8 cellular contexts compared by ENCODE assay signal in the genomic region with DNA sequence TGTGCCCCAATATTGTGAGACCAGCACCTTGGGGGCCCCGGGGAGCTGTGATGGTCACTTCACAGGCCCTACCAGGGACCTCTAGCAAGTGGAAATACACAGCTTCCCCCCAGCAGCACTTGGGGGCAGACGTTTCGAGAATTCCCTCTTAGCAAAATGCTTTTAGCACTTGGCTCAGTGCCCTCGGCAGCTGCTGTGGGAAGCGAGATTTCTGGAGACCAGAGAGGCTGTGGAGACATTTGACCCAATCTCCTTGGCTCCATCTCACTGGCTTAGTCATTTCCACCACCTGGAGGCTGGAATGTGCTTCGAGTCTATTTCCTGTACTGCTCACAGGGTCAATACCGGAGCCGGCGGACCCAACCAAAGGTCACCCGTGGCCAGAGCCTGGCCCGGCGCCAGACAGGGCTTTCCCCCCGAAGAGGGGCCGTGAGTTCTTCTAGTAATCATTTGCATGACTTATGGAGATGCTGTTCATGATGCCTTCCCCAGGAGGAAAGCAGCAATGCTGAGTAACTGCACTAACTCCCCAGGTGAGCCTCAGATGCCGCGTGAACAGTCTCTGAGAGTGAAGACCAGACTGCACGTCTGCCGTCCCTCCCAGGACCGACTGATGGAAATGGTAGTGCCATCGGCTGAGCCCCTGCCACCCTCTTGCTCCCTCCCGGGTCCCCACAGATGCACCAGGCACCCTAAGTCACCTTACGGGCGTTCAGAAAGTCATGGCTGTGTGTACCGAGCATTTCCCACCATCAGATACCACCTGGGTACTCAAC. TPM values are rescaled to one million over a fixed set of nuclear protein-coding genes. Genes with fewer than 3 reads are reported as not detected.
DNase-seq lines count a peak whose midpoint lies in the region; ATAC-seq and TF ChIP-seq lines count a peak whose summit lies in the region.

No MANE protein-coding gene starts in this region.

- H3K4me1 Mint-ChIP-seq in nephron = peaks cover 29% of the 10 kb centered on the region

- no peak overlapping the region for H3K4me3 ChIP-seq in esophagus (ENCODE audit: low read depth in 1 of 2, low read length in 2 of 2)

- peak overlapping the region in 2 of 3 experiments; percentile 14 to 64 for H3K27ac Mint-ChIP-seq in nephron

- no peaks in the 10 kb centered on the region for H3K36me3 Mint-ChIP-seq in nephron (ENCODE audit: low read depth)

- ATAC-seq in HG03439 (IDR thresholded peaks at IDR 0.05; ENCODE audit: unreplicated experiment) (no peak), HG02798 (IDR thresholded peaks at IDR 0.05; ENCODE audit: poor library complexity, unreplicated experiment) (no peak)

- TF ChIP-seq CTCF in nephron (IDR thresholded peaks at IDR 0.05; ENCODE audit: unreplicated experiment in 3 of 3) = no peak

- H3K27me3 ChIP-seq in esophagus (ENCODE audit: control insufficient read depth in 1 of 2, insufficient read depth in 2 of 2, low read length in 2 of 2) = no peaks in the 10 kb centered on the region

- no peaks in the 10 kb centered on the region for H3K9me3 ChIP-seq in esophagus (ENCODE audit: control insufficient read depth in 2 of 2, insufficient read depth in 1 of 2, low read depth in 1 of 2, low read length in 1 of 2)

- H3K27ac ChIP-seq in esophagus (ENCODE audit: low read depth in 2 of 2, low read length in 1 of 2) = peak overlapping the region; percentile 38 to 61

- no peaks in the 10 kb centered on the region for H3K9me3 Mint-ChIP-seq in nephron

- H3K36me3 ChIP-seq in esophagus (ENCODE audit: control insufficient read depth in 2 of 2, insufficient read depth in 2 of 2, low read length in 1 of 2) = no peaks in the 10 kb centered on the region

- peaks cover 13% of the 10 kb centered on the region for H3K27me3 Mint-ChIP-seq in nephron (ENCODE audit: low read depth)

- DNase-seq in DMS79 (lab: John Stamatoyannopoulos, UW) (peak; percentile 72), NCI-H524 treated with DMSO at 0.1 percent for 48 hours (lab: John Stamatoyannopoulos, UW) (peak; percentile 54), COR-L47 (lab: John Stamatoyannopoulos, UW) (no peak), NCI-H2081 treated with DMSO at 0.1 percent for 48 hours (lab: John Stamatoyannopoulos, UW) (no peak)

- peaks cover 5 to 23% of the 10 kb centered on the region in 2 donors for H3K4me1 ChIP-seq in esophagus (ENCODE audit: control insufficient read depth in 2 of 2, insufficient read depth in 2 of 2, low read length in 1 of 2)

- no peak overlapping the region for H3K4me3 Mint-ChIP-seq in nephron

- WGBS in esophagus, 2 donors = 49% methylated on average over 24 of the region's 24 CpGs

RNA-seq across cellular contexts. Expression of a gene that starts 4.4 kb away (rescaled TPM):
- polyA plus RNA-seq in esophagus = 10 to 100 TPM in 1 of 2 donors, 1 to 10 TPM in 1; 7.9 to 11.0 TPM

RNA-seq across cellular contexts. Expression of a gene that starts 52.0 kb away (rescaled TPM):
- 1 to 10 TPM; 1.6 to 2.7 TPM for polyA plus RNA-seq in esophagus

Comparison
In these comparisons a context has a peak if more than half of its experiments do, and no peak if none do; other contexts are left out.
1. DNase-seq: peak in DMS79 (single experiment) and NCI-H524 treated with DMSO at 0.1 percent for 48 hours (single experiment); none in COR-L47 (single experiment) and NCI-H2081 treated with DMSO at 0.1 percent for 48 hours (single experiment).